ENCODE assay signal across 20 cellular contexts in the genomic region with DNA sequence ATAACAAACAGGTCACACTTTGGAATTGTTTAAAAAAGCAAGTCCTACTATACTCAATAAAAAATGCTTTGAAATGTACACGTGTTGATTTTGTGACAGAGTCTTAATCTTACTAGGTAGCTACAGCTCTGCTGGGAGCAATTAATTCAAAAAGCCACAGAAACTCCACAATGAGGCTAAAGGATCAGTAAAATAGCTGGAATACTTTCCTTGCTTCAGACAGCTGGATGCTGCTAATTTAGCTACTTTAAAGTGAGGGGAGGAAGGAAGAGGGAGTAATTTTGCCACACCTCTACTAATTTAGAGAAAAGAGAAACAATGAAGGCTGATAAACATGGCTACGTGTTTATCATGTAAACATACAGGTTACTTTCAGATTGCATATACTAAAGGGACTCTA.
DNase-seq lines count a peak whose midpoint lies in the region; ATAC-seq and TF ChIP-seq lines count a peak whose summit lies in the region.
"Had no signal": no experiment of that assay in that cellular context is flagged by ENCODE, and none has a peak within 500 bp of the region (broad histone marks: within the 10 kb centered on the region; RNA-seq: fewer than 3 reads in every experiment).

No MANE protein-coding gene starts in this region.

- H2AK5ac ChIP-seq in mesendoderm (ENCODE audit: low read length): no peak overlapping the region

- H3K36me3 ChIP-seq in GM23338 (ENCODE audit: insufficient read depth): no peaks in the 10 kb centered on the region
- no peaks in the 10 kb centered on the region for H3K36me3 ChIP-seq in mesendoderm (ENCODE audit: control insufficient read depth, insufficient read depth, low read length)
- no peaks in the 10 kb centered on the region for H3K36me3 ChIP-seq in neural progenitor cell

- H4K20me1 ChIP-seq in GM23338 (replicated peaks; ENCODE audit: insufficient read depth) (no peaks in the 10 kb centered on the region), neural progenitor cell (ENCODE audit: low read depth) (no peaks in the 10 kb centered on the region)

- H3K27ac Mint-ChIP-seq in GM23338 (0 out of 2 replicates have a peak overlapping the region, but pooled peaks have one; percentile 45), WTC11 (peak overlapping the region; percentile 91), neural progenitor cell (no peak overlapping the region)
- no peak overlapping the region for H3K27ac Mint-ChIP-seq in activated CD4-positive, alpha-beta T cell treated with anti-CD3 and anti-CD28 coated beads, Interleukin-2, amount 10 ng/mL, durations not matched to agents 24 days and 14 days
- no peak overlapping the region for H3K27ac Mint-ChIP-seq in natural killer cell treated with Interleukin-12 subunit alpha and Interleukin-12 subunit beta and Interleukin-15 and Interleukin-18, amount 100 ng/mL, for 72 hours
- H3K27ac Mint-ChIP-seq: CD4-positive, alpha-beta T cell; HFFc6; IgD-negative memory B cell had no signal

- H2BK120ac ChIP-seq in mesendoderm (ENCODE audit: low read depth, low read length): no peak overlapping the region

- H3K9ac ChIP-seq in mesendoderm (ENCODE audit: low read length) (no peak overlapping the region), neural progenitor cell (no peak overlapping the region)

- POLR2A ChIA-PET in WTC11 (lab: Charles Lee): no interaction called here

- no peak overlapping the region for H3K18ac ChIP-seq in mesendoderm (ENCODE audit: low read length)

- H3K9me3 Mint-ChIP-seq in GM23338 (no peaks in the 10 kb centered on the region), WTC11 (no peaks in the 10 kb centered on the region), neural progenitor cell (no peaks in the 10 kb centered on the region)
- no peaks in the 10 kb centered on the region for H3K9me3 Mint-ChIP-seq in activated CD4-positive, alpha-beta T cell treated with anti-CD3 and anti-CD28 coated beads, Interleukin-2, amount 10 ng/mL, durations not matched to agents 24 days and 14 days
- no peaks in the 10 kb centered on the region for H3K9me3 Mint-ChIP-seq in natural killer cell treated with Interleukin-12 subunit alpha and Interleukin-12 subunit beta and Interleukin-15 and Interleukin-18, amount 100 ng/mL, for 72 hours
- H3K9me3 Mint-ChIP-seq: CD4-positive, alpha-beta T cell; IgD-negative memory B cell had no signal

- H3K4me1 Mint-ChIP-seq in GM23338 (peaks cover 14% of the 10 kb centered on the region), WTC11 (peaks cover 12% of the 10 kb centered on the region), neural progenitor cell (peaks cover 47% of the 10 kb centered on the region)
- H3K4me1 Mint-ChIP-seq in activated CD4-positive, alpha-beta T cell treated with anti-CD3 and anti-CD28 coated beads, Interleukin-2, amount 10 ng/mL, durations not matched to agents 24 days and 14 days: no peaks in the 10 kb centered on the region
- no peaks in the 10 kb centered on the region for H3K4me1 Mint-ChIP-seq in natural killer cell treated with Interleukin-12 subunit alpha and Interleukin-12 subunit beta and Interleukin-15 and Interleukin-18, amount 100 ng/mL, for 72 hours (ENCODE audit: low read depth in 2 of 2)

- H3K4me1 ChIP-seq in GM23338 (ENCODE audit: insufficient read depth) (peaks cover 6% of the 10 kb centered on the region; the same call in 1 of the 2 replicates), mesendoderm (ENCODE audit: control insufficient read depth, low read depth, low read length) (peaks cover 3% of the 10 kb centered on the region), neural progenitor cell (peaks cover 33% of the 10 kb centered on the region)
- H3K4me1 ChIP-seq: A549 had no signal

- H3K56ac ChIP-seq in mesendoderm (ENCODE audit: low read length): no peak overlapping the region

- H3F3A ChIP-seq in GM23338 (replicated peaks; ENCODE audit: low read depth): no peaks in the 10 kb centered on the region
- H3F3A ChIP-seq in neural progenitor cell (ENCODE audit: low read depth): peaks cover 20% of the 10 kb centered on the region

- H3K27me3 ChIP-seq in GM23338 (ENCODE audit: insufficient read depth) (no peaks in the 10 kb centered on the region), mesendoderm (ENCODE audit: insufficient read depth, low read length, poor library complexity) (no peaks in the 10 kb centered on the region), neural progenitor cell (no peaks in the 10 kb centered on the region)

- H3K36me3 Mint-ChIP-seq in GM23338 (ENCODE audit: low read depth): no peaks in the 10 kb centered on the region
- H3K36me3 Mint-ChIP-seq in WTC11: no peaks in the 10 kb centered on the region
- H3K36me3 Mint-ChIP-seq in neural progenitor cell: peaks cover 23% of the 10 kb centered on the region
- H3K36me3 Mint-ChIP-seq in activated CD4-positive, alpha-beta T cell treated with anti-CD3 and anti-CD28 coated beads, Interleukin-2, amount 10 ng/mL, durations not matched to agents 24 days and 14 days (ENCODE audit: low read depth): no peaks in the 10 kb centered on the region
- no peaks in the 10 kb centered on the region for H3K36me3 Mint-ChIP-seq in natural killer cell treated with Interleukin-12 subunit alpha and Interleukin-12 subunit beta and Interleukin-15 and Interleukin-18, amount 100 ng/mL, for 72 hours

- H3K4me3 ChIP-seq in GM23338: no peak overlapping the region
- no peak overlapping the region for H3K4me3 ChIP-seq in mesendoderm (ENCODE audit: low read length)
- H3K4me3 ChIP-seq in neural progenitor cell: no peak overlapping the region
- H3K4me3 ChIP-seq: A549 had no signal

- no peak overlapping the region for H2BK5ac ChIP-seq in mesendoderm (ENCODE audit: low read length)

- TF ChIP-seq CTCF in GM23338 (conservative IDR thresholded peaks at IDR 0.05; ENCODE audit: low read depth in 2 of 2): no peak
- TF ChIP-seq CTCF in WTC11 (IDR thresholded peaks at IDR 0.05): no peak
- no peak for TF ChIP-seq CTCF in neural progenitor cell (IDR thresholded peaks at IDR 0.05)

- H4K8ac ChIP-seq in mesendoderm (ENCODE audit: low read depth, low read length): no peak overlapping the region

- no peak overlapping the region for H4K5ac ChIP-seq in mesendoderm (ENCODE audit: low read length)

- WGBS in mesendoderm (ENCODE audit: extremely low coverage, insufficient coverage, low lambda C conversion rate): no CpG with 5 or more reads among the region's 2 CpGs

- H3K4ac ChIP-seq in mesendoderm (ENCODE audit: low read depth, low read length): no peak overlapping the region

- H3K27ac ChIP-seq in GM23338 (ENCODE audit: low read depth) (peak overlapping the region; percentile 51), mesendoderm (ENCODE audit: low read depth, low read length) (no peak overlapping the region), neural progenitor cell (peak overlapping the region; percentile 89)
- H3K27ac ChIP-seq: 22Rv1, A549, C4-2B had no signal

- H2BK15ac ChIP-seq in mesendoderm (replicated peaks; ENCODE audit: low read depth): no peak overlapping the region

- no peak overlapping the region for H3K23ac ChIP-seq in mesendoderm (ENCODE audit: low read length)

- no peaks in the 10 kb centered on the region for H3K79me1 ChIP-seq in mesendoderm (ENCODE audit: low read length)

- peak; percentile 31 for DNase-seq in GM23338 (ENCODE audit: low spot score)
- no peak for DNase-seq in WTC11 (ENCODE audit: low spot score)
- peak; percentile 67 for DNase-seq in mesendoderm
- peak; percentile 72 for DNase-seq in neural progenitor cell (ENCODE audit: low spot score)
- DNase-seq in activated CD4-positive, alpha-beta T cell treated with anti-CD3 and anti-CD28 coated beads, Interleukin-2, amount 10 ng/mL, durations not matched to agents 24 days and 14 days: no peak
- no peak for DNase-seq in NCI-H1048 (lab: John Stamatoyannopoulos, UW)
- DNase-seq in natural killer cell treated with Interleukin-12 subunit alpha and Interleukin-12 subunit beta and Interleukin-15 and Interleukin-18, amount 100 ng/mL, for 72 hours (ENCODE audit: low spot score): no peak
- DNase-seq: AML-193; CD4-positive, alpha-beta T cell; DMS153; DMS79; GDM1; HCEC 1CT; HFFc6 had no signal

- H3K4me2 ChIP-seq in GM23338: no peak overlapping the region
- no peak overlapping the region for H3K4me2 ChIP-seq in mesendoderm (ENCODE audit: low read length)
- peak overlapping the region; percentile 54 for H3K4me2 ChIP-seq in neural progenitor cell
- H3K4me2 ChIP-seq: A549 had no signal

- H3K27me3 Mint-ChIP-seq in GM23338 (ENCODE audit: insufficient read depth, low read depth, poor library complexity): no peaks in the 10 kb centered on the region
- H3K27me3 Mint-ChIP-seq in WTC11 (ENCODE audit: low read depth): no peaks in the 10 kb centered on the region
- no peaks in the 10 kb centered on the region for H3K27me3 Mint-ChIP-seq in neural progenitor cell (ENCODE audit: insufficient read depth, low read depth)
- peaks cover 2% of the 10 kb centered on the region for H3K27me3 Mint-ChIP-seq in activated CD4-positive, alpha-beta T cell treated with anti-CD3 and anti-CD28 coated beads, Interleukin-2, amount 10 ng/mL, durations not matched to agents 24 days and 14 days
- peaks cover 0 to 6% of the 10 kb centered on the region in 2 donors for H3K27me3 Mint-ChIP-seq in natural killer cell treated with Interleukin-12 subunit alpha and Interleukin-12 subunit beta and Interleukin-15 and Interleukin-18, amount 100 ng/mL, for 72 hours
- H3K27me3 Mint-ChIP-seq: CD4-positive, alpha-beta T cell had no signal

- no peaks in the 10 kb centered on the region for H3K9me3 ChIP-seq in neural progenitor cell (ENCODE audit: low read depth)
- H3K9me3 ChIP-seq: A549 had no signal

- CTCF ChIA-PET in WTC11 (lab: Charles Lee): no interaction called here

- intact Hi-C loops in activated CD4-positive, alpha-beta T cell treated with anti-CD3 and anti-CD28 coated beads, Interleukin-2, amount 10 ng/mL, durations not matched to agents 24 days and 14 days (cut with micrococcal nuclease): no loop called here

- ATAC-seq in GM23338 (no peak), WTC11 (no peak), GM18517 (IDR thresholded peaks at IDR 0.05; ENCODE audit: unreplicated experiment) (no peak)
- no peak for ATAC-seq in natural killer cell treated with Interleukin-12 subunit alpha and Interleukin-12 subunit beta and Interleukin-15 and Interleukin-18, amount 100 ng/mL, for 72 hours
- ATAC-seq: A549, HepG2 had no signal

- H2AFZ ChIP-seq in GM23338: no peak overlapping the region
- no peak overlapping the region for H2AFZ ChIP-seq in neural progenitor cell (replicated peaks)

- H3K4me3 Mint-ChIP-seq in GM23338 (no peak overlapping the region), WTC11 (no peak overlapping the region), neural progenitor cell (no peak overlapping the region)
- no peak overlapping the region for H3K4me3 Mint-ChIP-seq in activated CD4-positive, alpha-beta T cell treated with anti-CD3 and anti-CD28 coated beads, Interleukin-2, amount 10 ng/mL, durations not matched to agents 24 days and 14 days
- H3K4me3 Mint-ChIP-seq in natural killer cell treated with Interleukin-12 subunit alpha and Interleukin-12 subunit beta and Interleukin-15 and Interleukin-18, amount 100 ng/mL, for 72 hours: no peak overlapping the region
- H3K4me3 Mint-ChIP-seq: CD4-positive, alpha-beta T cell; HFFc6; IgD-negative memory B cell had no signal

- H3K79me2 ChIP-seq in GM23338 (replicated peaks; ENCODE audit: insufficient read depth): 0 out of 2 replicates have a peak, but pooled peaks cover 3% of the 10 kb centered on the region
- H3K79me2 ChIP-seq in mesendoderm (ENCODE audit: control insufficient read depth, insufficient read depth, low read length): no peaks in the 10 kb centered on the region
- peaks cover 27% of the 10 kb centered on the region for H3K79me2 ChIP-seq in neural progenitor cell (ENCODE audit: low read depth)

- H3K9me2 ChIP-seq in GM23338 (ENCODE audit: insufficient read depth): no peaks in the 10 kb centered on the region

Comparison
In these comparisons a context has a peak if more than half of its experiments do, and no peak if none do; other contexts are left out.
1. DNase-seq: peak in GM23338 (single experiment), mesendoderm (single experiment) and neural progenitor cell (single experiment); none in WTC11 (single experiment), activated CD4-positive, alpha-beta T cell treated with anti-CD3 and anti-CD28 coated beads, Interleukin-2, amount 10 ng/mL, durations not matched to agents 24 days and 14 days (single experiment), NCI-H1048 (single experiment) and natural killer cell treated with Interleukin-12 subunit alpha and Interleukin-12 subunit beta and Interleukin-15 and Interleukin-18, amount 100 ng/mL, for 72 hours (single experiment).
2. H3K27ac Mint-ChIP-seq: peak in GM23338 (single experiment) and WTC11 (single experiment); none in neural progenitor cell (single experiment), activated CD4-positive, alpha-beta T cell treated with anti-CD3 and anti-CD28 coated beads, Interleukin-2, amount 10 ng/mL, durations not matched to agents 24 days and 14 days (single experiment) and natural killer cell treated with Interleukin-12 subunit alpha and Interleukin-12 subunit beta and Interleukin-15 and Interleukin-18, amount 100 ng/mL, for 72 hours (0 of 2).